In the genomic region with DNA sequence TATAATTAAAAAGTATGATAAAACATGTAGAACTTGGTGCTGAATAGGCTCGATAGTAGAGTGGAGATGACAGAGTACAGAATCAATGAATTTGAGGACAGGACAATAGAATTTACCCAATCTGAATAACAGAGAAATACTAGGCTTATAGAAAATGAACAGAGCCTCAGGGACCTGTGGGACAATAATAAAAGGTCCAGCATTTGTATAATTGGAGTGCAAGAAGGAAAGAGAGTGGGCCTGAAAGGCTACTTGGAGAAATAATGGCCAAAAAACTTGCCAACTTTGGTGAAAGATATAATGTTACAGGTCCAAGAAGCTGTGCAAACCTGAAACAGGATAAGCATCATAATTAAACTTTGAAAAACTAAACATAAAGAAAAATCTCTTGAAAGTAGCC, we compare ENCODE assay signal across 9 cellular contexts.
"Had no signal": no experiment of that assay in that cellular context is flagged by ENCODE, and none has a peak within 500 bp of the region (broad histone marks: within the 10 kb centered on the region; RNA-seq: fewer than 3 reads in every experiment).

No MANE protein-coding gene starts in this region.

- DNase-seq: GM23248, GOT3, H7, H9, HCEC 1CT, HFFc6 had no signal

- H3K36me3 ChIP-seq: HAP-1 had no signal

- H3K4me1 Mint-ChIP-seq: GM23338, H9 had no signal

- H3K27ac ChIP-seq: GM23248 had no signal

- H3K4me1 ChIP-seq: HAP-1 had no signal

- H3K27ac Mint-ChIP-seq: GM23338, H9, HFFc6 had no signal

- ATAC-seq: GM23338, HCT116 had no signal

- H3K4me3 Mint-ChIP-seq: GM23338, H9, HFFc6 had no signal

- H3K4me3 ChIP-seq: GM23248, GM23338, HAP-1 had no signal

- H3K9ac ChIP-seq: GM23248 had no signal
